8 cellular contexts compared by ENCODE assay signal in the genomic region with DNA sequence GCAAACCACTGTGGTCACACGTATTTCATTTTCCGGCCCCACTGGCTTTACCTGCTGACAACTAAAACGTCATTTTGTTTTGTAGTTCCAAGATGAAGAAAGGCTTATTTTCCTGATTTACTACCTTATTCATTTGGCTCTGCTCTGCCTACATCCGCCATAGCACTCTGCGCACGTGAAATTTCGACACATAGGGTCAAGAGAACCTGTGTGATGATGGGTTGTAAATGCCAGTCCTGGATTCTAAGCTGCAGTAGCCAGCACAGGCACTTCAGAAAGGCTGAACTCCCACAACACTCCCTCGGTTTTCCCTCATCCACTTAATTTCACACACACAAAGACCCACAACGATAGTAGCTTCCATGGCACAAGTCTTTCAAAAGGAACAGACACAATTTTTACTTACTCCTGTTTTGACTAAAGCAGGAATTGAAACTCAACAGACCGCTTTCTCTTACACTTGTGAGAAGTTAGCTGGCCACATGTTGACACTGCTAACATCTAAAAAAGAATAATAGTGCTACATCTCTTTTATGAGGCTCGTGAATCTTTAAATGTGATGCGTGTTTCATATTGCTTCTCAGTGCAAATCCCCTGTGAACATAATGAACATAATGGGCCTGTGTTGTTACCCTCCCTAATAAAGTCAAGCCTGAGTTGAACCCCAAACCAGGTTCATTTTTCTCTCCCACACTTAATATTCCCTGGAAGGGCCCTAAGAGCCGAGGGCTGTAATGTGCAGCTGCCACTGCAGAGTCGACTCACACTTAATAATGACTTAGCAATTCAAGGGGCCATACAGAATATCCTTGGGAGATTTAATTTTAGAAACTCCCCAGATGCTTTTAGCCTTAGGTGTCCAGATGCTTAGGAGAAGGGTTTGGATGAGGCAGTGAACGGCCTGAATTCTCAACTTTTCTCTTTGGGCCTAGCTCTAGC. TPM values are rescaled to one million over a fixed set of nuclear protein-coding genes. Genes with fewer than 3 reads are reported as not detected.
A peak's percentile ranks its signal among the peaks of the same experiment; 100 is the strongest.
DNase-seq lines count a peak whose midpoint lies in the region; ATAC-seq and TF ChIP-seq lines count a peak whose summit lies in the region.

No MANE protein-coding gene starts in this region.

- H3K4me1 ChIP-seq in SJCRH30 = peaks cover 26% of the 10 kb centered on the region

- DNase-seq in AG10803 (ENCODE audit: low read depth) (peak; percentile 69), SJCRH30 (no peak), kidney tubule cell (ENCODE audit: low spot score) (peak; percentile 64), NCI-H510A (lab: John Stamatoyannopoulos, UW) (no peak), NCI-H1092 treated with DMSO at 0.1 percent for 48 hours (lab: John Stamatoyannopoulos, UW) (no peak)

- H3K27ac ChIP-seq in SJCRH30 = peak overlapping the region; percentile 80

- peaks cover 9% of the 10 kb centered on the region for H3K36me3 ChIP-seq in SJCRH30

- no peaks in the 10 kb centered on the region for H3K27me3 ChIP-seq in SJCRH30

- TF ChIP-seq CTCF in AG10803 (conservative IDR thresholded peaks at IDR 0.05; ENCODE audit: low read length) = no peak

- H3K4me3 ChIP-seq in AG10803 (ENCODE audit: low read length) = no peak overlapping the region
- H3K4me3 ChIP-seq in SJCRH30 = no peak overlapping the region

- H3K9me3 ChIP-seq in SJCRH30 (replicated peaks) = no peaks in the 10 kb centered on the region

- ATAC-seq in GM19351 (IDR thresholded peaks at IDR 0.05; ENCODE audit: unreplicated experiment) = peak; percentile 25
- ATAC-seq in HG03565 (IDR thresholded peaks at IDR 0.05; ENCODE audit: unreplicated experiment) = no peak
- ATAC-seq in GM19455 (IDR thresholded peaks at IDR 0.05; ENCODE audit: unreplicated experiment) = no peak

RNA-seq across cellular contexts. Expression of gene RUNX1, which starts 1.5 kb away (rescaled TPM):
- total RNA-seq in SJCRH30 (2014; rRNA removed; shearing (Covaris generic)) = 21.7 and 23.7 TPM in 2 replicates

Comparison
In these comparisons a context has a peak if more than half of its experiments do, and no peak if none do; other contexts are left out.
1. DNase-seq: peak in AG10803 (single experiment) and kidney tubule cell (single experiment); none in SJCRH30 (0 of 2), NCI-H510A (single experiment) and NCI-H1092 treated with DMSO at 0.1 percent for 48 hours (single experiment).